ENCODE assay signal across 17 cellular contexts in genomic region chr5:158389786-158390185, GRCh38.
DNase-seq lines count a peak whose midpoint lies in the region; ATAC-seq, FAIRE-seq and TF ChIP-seq lines count a peak whose summit lies in the region.
"Had no signal": no experiment of that assay in that cellular context is flagged by ENCODE, and none has a peak within 500 bp of the region (broad histone marks: within the 10 kb centered on the region; RNA-seq: fewer than 3 reads in every experiment).

No MANE protein-coding gene starts in this region.

- intact Hi-C loops in activated T-helper 1 cell treated with anti-CD3 and anti-CD28 coated beads, Interleukin-12 subunit alpha, Interleukin-12 subunit beta, Interleukin-2, Interleukin-4 antibody, amounts not matched to agents 30 ng/mL and 10 ng/mL and 1 ng/mL, durations not matched to agents 14 hours and 24 hours and 36 hours (cut with micrococcal nuclease): no loop called here

- peak; percentile 50 for FAIRE-seq in GM12891 (lab: Jason Lieb, UNC)

- peak overlapping the region; percentile 38 for H3K27ac ChIP-seq in epithelial cell of prostate
- H3K27ac ChIP-seq: PC-9, SJSA1 had no signal

- ATAC-seq in HG03432 (IDR thresholded peaks at IDR 0.05; ENCODE audit: unreplicated experiment): no peak

- H3K27me3 Mint-ChIP-seq in activated T-helper 1 cell treated with anti-CD3 and anti-CD28 coated beads, Interleukin-12 subunit alpha, Interleukin-12 subunit beta, Interleukin-2, Interleukin-4 antibody, amounts not matched to agents 30 ng/mL and 10 ng/mL and 1 ng/mL, durations not matched to agents 14 hours and 24 hours and 36 hours (ENCODE audit: insufficient read depth): no peaks in the 10 kb centered on the region

- H3K27ac Mint-ChIP-seq in activated T-helper 1 cell treated with anti-CD3 and anti-CD28 coated beads, Interleukin-12 subunit alpha, Interleukin-12 subunit beta, Interleukin-2, Interleukin-4 antibody, amounts not matched to agents 30 ng/mL and 10 ng/mL and 1 ng/mL, durations not matched to agents 14 hours and 24 hours and 36 hours: no peak overlapping the region

- H3K9me3 Mint-ChIP-seq in activated T-helper 1 cell treated with anti-CD3 and anti-CD28 coated beads, Interleukin-12 subunit alpha, Interleukin-12 subunit beta, Interleukin-2, Interleukin-4 antibody, amounts not matched to agents 30 ng/mL and 10 ng/mL and 1 ng/mL, durations not matched to agents 14 hours and 24 hours and 36 hours: peaks cover 14% of the 10 kb centered on the region

- H3K36me3 Mint-ChIP-seq in activated T-helper 1 cell treated with anti-CD3 and anti-CD28 coated beads, Interleukin-12 subunit alpha, Interleukin-12 subunit beta, Interleukin-2, Interleukin-4 antibody, amounts not matched to agents 30 ng/mL and 10 ng/mL and 1 ng/mL, durations not matched to agents 14 hours and 24 hours and 36 hours (ENCODE audit: low read depth): no peaks in the 10 kb centered on the region

- H3K4me1 Mint-ChIP-seq in activated T-helper 1 cell treated with anti-CD3 and anti-CD28 coated beads, Interleukin-12 subunit alpha, Interleukin-12 subunit beta, Interleukin-2, Interleukin-4 antibody, amounts not matched to agents 30 ng/mL and 10 ng/mL and 1 ng/mL, durations not matched to agents 14 hours and 24 hours and 36 hours (ENCODE audit: low read depth): no peaks in the 10 kb centered on the region

- DNase-seq in GM12891 (ENCODE audit: insufficient read length, low spot score) (no peak), NCI-H82 treated with DMSO at 0.1 percent for 48 hours (lab: John Stamatoyannopoulos, UW; ENCODE audit: unreplicated experiment) (peak; percentile 92), epithelial cell of prostate (ENCODE audit: low read depth, low spot score) (no peak), amygdala (lab: John Stamatoyannopoulos, UW) (no peak)
- no peak for DNase-seq in effector CD4-positive, alpha-beta T cell
- DNase-seq in activated T-helper 1 cell treated with anti-CD3 and anti-CD28 coated beads, Interleukin-12 subunit alpha, Interleukin-12 subunit beta, Interleukin-2, Interleukin-4 antibody, amounts not matched to agents 30 ng/mL and 10 ng/mL and 1 ng/mL, durations not matched to agents 14 hours and 24 hours and 36 hours (ENCODE audit: low spot score): no peak
- DNase-seq: ACHN, GDM1, MM.1S, NCI-H1092 treated with DMSO at 0.1 percent for 48 hours, NCI-H146, NCI-H2081, NCI-H2171 treated with DMSO at 0.1 percent for 48 hours, NCI-H446 treated with DMSO at 0.1 percent for 48 hours, PC-9 had no signal

- TF ChIP-seq POLR2A in GM12891 (IDR thresholded peaks at IDR 0.05; ENCODE audit: low read depth, low read length): no peak

- no peak overlapping the region for H3K4me3 Mint-ChIP-seq in activated T-helper 1 cell treated with anti-CD3 and anti-CD28 coated beads, Interleukin-12 subunit alpha, Interleukin-12 subunit beta, Interleukin-2, Interleukin-4 antibody, amounts not matched to agents 30 ng/mL and 10 ng/mL and 1 ng/mL, durations not matched to agents 14 hours and 24 hours and 36 hours

TF ChIP-seq in GM12891, 5 proteins besides CTCF, POLR2A, EP300 and RAD21:
- TF ChIP-seq POLR2AphosphoS5 (IDR thresholded peaks at IDR 0.05; ENCODE audit: low read depth, low read length) (no peak), POU2F2 (IDR thresholded peaks at IDR 0.05; ENCODE audit: low read depth, low read length) (no peak), PAX5 (IDR thresholded peaks at IDR 0.05; ENCODE audit: insufficient read depth, low read length, severe bottlenecking) (no peak), TAF1 (IDR thresholded peaks at IDR 0.05; ENCODE audit: low read depth, low read length) (no peak), SPI1 (IDR thresholded peaks at IDR 0.05; ENCODE audit: low read depth, low read length) (no peak)
TF ChIP-seq in GM12891: peak in this region for 0.
